In the genomic region with DNA sequence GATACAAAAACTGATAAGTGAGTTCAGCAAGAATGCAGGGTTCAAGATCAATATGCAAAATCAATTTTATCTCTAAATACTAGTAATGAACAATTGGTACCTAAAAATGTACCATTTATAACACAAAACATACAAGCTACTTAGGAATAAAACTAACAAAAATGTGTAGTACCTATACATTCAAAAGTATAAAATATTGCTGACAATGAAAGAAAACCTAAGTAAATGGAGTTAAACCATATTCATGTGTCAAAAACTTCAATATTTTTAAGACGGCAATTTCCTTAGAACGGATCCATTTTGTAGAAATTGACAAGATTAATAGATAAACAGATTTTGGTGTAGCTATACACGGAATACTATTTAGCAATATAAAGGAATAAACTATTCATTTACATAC, we compare ENCODE assay signal across 28 cellular contexts.
"Had no signal": no experiment of that assay in that cellular context is flagged by ENCODE, and none has a peak within 500 bp of the region (broad histone marks: within the 10 kb centered on the region; RNA-seq: fewer than 3 reads in every experiment).

No MANE protein-coding gene starts in this region.

- H3K9me3 ChIP-seq: colonic mucosa, gastrocnemius medialis had no signal

- DNase-seq: colonic mucosa; cortex of kidney; dermis blood vessel endothelial cell; dorsolateral prefrontal cortex; effector CD4-positive, alpha-beta T cell; effector CD8-positive, alpha-beta T cell; effector memory CD4-positive, alpha-beta T cell; effector memory CD8-positive, alpha-beta T cell; endodermal cell; erythroblast; esophagus squamous epithelium; foreskin fibroblast; foreskin keratinocyte; foreskin melanocyte; gastrocnemius medialis; glutamatergic neuron; head of caudate nucleus; heart left ventricle; heart right ventricle had no signal

- FAIRE-seq: colon, endometrium, endothelial cell of umbilical vein, frontal cortex had no signal

- H3K4me1 ChIP-seq: colonic mucosa, esophagus muscularis mucosa, esophagus squamous epithelium, foreskin keratinocyte, gastrocnemius medialis, gastroesophageal sphincter, heart left ventricle, heart right ventricle had no signal

- H3K36me3 ChIP-seq: colonic mucosa, esophagus muscularis mucosa, esophagus squamous epithelium, gastrocnemius medialis, gastroesophageal sphincter, heart left ventricle, heart right ventricle had no signal

- H3K27me3 ChIP-seq: colonic mucosa, dorsolateral prefrontal cortex, esophagus muscularis mucosa, esophagus squamous epithelium, foreskin keratinocyte, gastrocnemius medialis, gastroesophageal sphincter, heart left ventricle, heart right ventricle had no signal

- H3K27ac ChIP-seq: colonic mucosa, coronary artery, epithelial cell of prostate, esophagus muscularis mucosa, esophagus squamous epithelium, foreskin keratinocyte, gastrocnemius medialis, gastroesophageal sphincter, heart left ventricle, heart right ventricle had no signal

- ATAC-seq: effector memory CD8-positive, alpha-beta T cell; esophagus mucosa; foreskin keratinocyte; gastrocnemius medialis; gastroesophageal sphincter; heart left ventricle; heart right ventricle had no signal

- H3K4me3 ChIP-seq: colonic mucosa, coronary artery, dorsolateral prefrontal cortex, esophagus muscularis mucosa, esophagus squamous epithelium, gastrocnemius medialis, gastroesophageal sphincter, heart left ventricle, heart right ventricle had no signal
